Comparison of ENCODE assay signal across 14 cellular contexts in genomic region chr1:197781998-197782718, GRCh38. TPM values are rescaled to one million over a fixed set of nuclear protein-coding genes. Genes with fewer than 3 reads are reported as not detected.
DNase-seq lines count a peak whose midpoint lies in the region; ATAC-seq, FAIRE-seq and TF ChIP-seq lines count a peak whose summit lies in the region.
"Had no signal": no experiment of that assay in that cellular context is flagged by ENCODE, and none has a peak within 500 bp of the region (broad histone marks: within the 10 kb centered on the region; RNA-seq: fewer than 3 reads in every experiment).

No MANE protein-coding gene starts in this region.

- no TSS peak for BruUV-seq in PC-3 (replicated peaks; lab: Mats Ljungman, UMichigan)

- intact Hi-C loops in PC-3 (cut with micrococcal nuclease) = loop anchor here (5.0 kb wide), 1 partner anchor 85 kb away; no protein-coding TSS in a partner anchor

- H3K9me3 ChIP-seq in PC-3 (ENCODE audit: low read length) (no peaks in the 10 kb centered on the region), mucosa of rectum (ENCODE audit: control insufficient read depth in 2 of 2, low read length in 2 of 2) (no peaks in the 10 kb centered on the region)

- H3K4me3 ChIP-seq in PC-3 (ENCODE audit: low read length) (0 out of 2 replicates have a peak overlapping the region, but pooled peaks have one; percentile 9), mucosa of rectum (ENCODE audit: low read length in 2 of 2) (peak overlapping the region in 1 of 2 donors; percentile 46)
- H3K4me3 ChIP-seq: lung had no signal

- no peaks in the 10 kb centered on the region for H4K20me1 ChIP-seq in PC-3 (ENCODE audit: low read length)

- peaks cover 2% of the 10 kb centered on the region for H3K36me3 Mint-ChIP-seq in activated naive CD8-positive, alpha-beta T cell treated with anti-CD3 and anti-CD28 coated beads, Interleukin-2, amount 50 U/mL, for 24 hours (ENCODE audit: low read depth)
- no peaks in the 10 kb centered on the region for H3K36me3 Mint-ChIP-seq in naive thymus-derived CD8-positive, alpha-beta T cell

- peaks cover 4% of the 10 kb centered on the region for H3K9me3 Mint-ChIP-seq in activated naive CD8-positive, alpha-beta T cell treated with anti-CD3 and anti-CD28 coated beads, Interleukin-2, amount 50 U/mL, for 24 hours
- peaks cover 0 to 2% (median 0%) of the 10 kb centered on the region in 9 donors for H3K9me3 Mint-ChIP-seq in naive thymus-derived CD8-positive, alpha-beta T cell

- CTCF ChIA-PET in PC-3 (lab: Charles Lee) = no interaction called here

- H3K9me2 ChIP-seq in PC-3 (replicated peaks; ENCODE audit: low read length) = no peaks in the 10 kb centered on the region

- no peaks in the 10 kb centered on the region for H3K79me2 ChIP-seq in PC-3 (ENCODE audit: low read length)

- peaks cover 7% of the 10 kb centered on the region for H3F3A ChIP-seq in PC-3 (ENCODE audit: low read length, unreplicated experiment)

- DNase-seq in D721Med (ENCODE audit: insufficient read length, low spot score) (no peak), PC-3 (peak; percentile 65), dermis blood vessel endothelial cell (peak; percentile 6), DMS 273 treated with DMSO at 0.1 percent for 48 hours (lab: John Stamatoyannopoulos, UW) (no peak)
- no peak for DNase-seq in activated naive CD8-positive, alpha-beta T cell treated with anti-CD3 and anti-CD28 coated beads, Interleukin-2, amount 50 U/mL, for 24 hours
- DNase-seq in naive thymus-derived CD8-positive, alpha-beta T cell = no peak
- DNase-seq: activated naive CD4-positive, alpha-beta T cell treated with anti-CD3 and anti-CD28 coated beads, Interleukin-2, amount 50 U/mL, for 16 hours; NCI-H1092; NCI-H446 treated with DMSO at 0.1 percent for 48 hours; Right ventricle myocardium superior; stimulated activated naive CD4-positive, alpha-beta T cell had no signal

- FAIRE-seq in D721Med (lab: Jason Lieb, UNC) = peak; percentile 6

- H3K27me3 ChIP-seq in PC-3 (ENCODE audit: low read length) = no peaks in the 10 kb centered on the region
- H3K27me3 ChIP-seq in mucosa of rectum (ENCODE audit: control insufficient read depth in 2 of 2, insufficient read depth in 2 of 2, low read length in 2 of 2) = no peaks in the 10 kb centered on the region

- no peak overlapping the region for H3K27ac Mint-ChIP-seq in activated naive CD8-positive, alpha-beta T cell treated with anti-CD3 and anti-CD28 coated beads, Interleukin-2, amount 50 U/mL, for 24 hours
- H3K27ac Mint-ChIP-seq in naive thymus-derived CD8-positive, alpha-beta T cell = no peak overlapping the region

- peak overlapping the region; percentile 98 for H3K27ac ChIP-seq in PC-3 (ENCODE audit: low read length)
- peak overlapping the region; percentile 79 to 86 for H3K27ac ChIP-seq in mucosa of rectum (ENCODE audit: low read depth in 2 of 2, low read length in 2 of 2)

- H3K4me1 ChIP-seq in PC-3 (ENCODE audit: insufficient read depth, low read length) (peaks cover 53% of the 10 kb centered on the region), mucosa of rectum (ENCODE audit: control insufficient read depth in 2 of 2, insufficient read depth in 2 of 2, low read length in 2 of 2) (peaks cover 8 to 30% of the 10 kb centered on the region in 2 donors)

- H3K27me3 Mint-ChIP-seq in activated naive CD8-positive, alpha-beta T cell treated with anti-CD3 and anti-CD28 coated beads, Interleukin-2, amount 50 U/mL, for 24 hours = no peaks in the 10 kb centered on the region
- no peaks in the 10 kb centered on the region for H3K27me3 Mint-ChIP-seq in naive thymus-derived CD8-positive, alpha-beta T cell

- no peak for TF ChIP-seq CTCF in D721Med (IDR thresholded peaks at IDR 0.05; ENCODE audit: insufficient read depth, missing control alignments)
- no peak for TF ChIP-seq CTCF in PC-3 (conservative IDR thresholded peaks at IDR 0.05; ENCODE audit: low read depth, low read length)

- H3K9ac ChIP-seq in PC-3 (ENCODE audit: low read length) (peak overlapping the region; percentile 48), mucosa of rectum (ENCODE audit: low read depth in 1 of 2, low read length in 2 of 2) (peak overlapping the region in 1 of 2 donors; percentile 11)

- H3K4me3 Mint-ChIP-seq in activated naive CD8-positive, alpha-beta T cell treated with anti-CD3 and anti-CD28 coated beads, Interleukin-2, amount 50 U/mL, for 24 hours = no peak overlapping the region
- H3K4me3 Mint-ChIP-seq in naive thymus-derived CD8-positive, alpha-beta T cell = no peak overlapping the region

- peak overlapping the region; percentile 74 for H3K4me2 ChIP-seq in PC-3 (ENCODE audit: low read length)

- POLR2A ChIA-PET in PC-3 (lab: Charles Lee; ENCODE audit: unreplicated experiment) = interaction anchor here (0.5 kb wide), 1 partner anchor 134 kb away, joined by 21 read pairs; no protein-coding TSS in a partner anchor
- POLR2A ChIA-PET in naive thymus-derived CD8-positive, alpha-beta T cell (lab: Charles Lee) = no interaction called here

- peak overlapping the region; percentile 43; the same call in 1 of the 2 replicates for H2AFZ ChIP-seq in PC-3 (ENCODE audit: low read length)

- peaks cover 22% of the 10 kb centered on the region for H3K4me1 Mint-ChIP-seq in activated naive CD8-positive, alpha-beta T cell treated with anti-CD3 and anti-CD28 coated beads, Interleukin-2, amount 50 U/mL, for 24 hours
- peaks cover 8 to 21% (median 15%) of the 10 kb centered on the region in 4 donors for H3K4me1 Mint-ChIP-seq in naive thymus-derived CD8-positive, alpha-beta T cell

- H3K36me3 ChIP-seq in PC-3 (ENCODE audit: low read depth, low read length) (no peaks in the 10 kb centered on the region), mucosa of rectum (ENCODE audit: control insufficient read depth in 2 of 2, insufficient read depth in 2 of 2, low read length in 2 of 2) (no peaks in the 10 kb centered on the region)

- peak; percentile 12; the same call in 1 of the 2 replicates for ATAC-seq in PC-3
- no peak for ATAC-seq in activated naive CD8-positive, alpha-beta T cell treated with anti-CD3 and anti-CD28 coated beads, Interleukin-2, amount 50 U/mL, for 24 hours
- no peak for ATAC-seq in naive thymus-derived CD8-positive, alpha-beta T cell
- ATAC-seq in HG02642 (IDR thresholded peaks at IDR 0.05; ENCODE audit: poor library complexity, unreplicated experiment) = no peak

RNA-seq across cellular contexts. Expression of gene DENND1B, which starts 6.9 kb away (rescaled TPM):
- total RNA-seq in PC-3 (2014; rRNA removed) (7.4 and 10.9 TPM in 2 replicates), dermis blood vessel endothelial cell (2.6 and 5.4 TPM in 2 replicates)
- total RNA-seq in naive thymus-derived CD8-positive, alpha-beta T cell = 10 to 100 TPM; 10.5 to 14.0 TPM
- polyA plus RNA-seq in naive thymus-derived CD8-positive, alpha-beta T cell = 1 to 10 TPM; 5.5 to 9.4 (median 8.0) TPM

Comparison
In these comparisons a context has a peak if more than half of its experiments do, and no peak if none do; other contexts are left out.
1. DNase-seq: peak in PC-3 (single experiment) and dermis blood vessel endothelial cell (single experiment); none in D721Med (single experiment), activated naive CD8-positive, alpha-beta T cell treated with anti-CD3 and anti-CD28 coated beads, Interleukin-2, amount 50 U/mL, for 24 hours (single experiment), DMS 273 treated with DMSO at 0.1 percent for 48 hours (single experiment) and naive thymus-derived CD8-positive, alpha-beta T cell (0 of 10).